In the genomic region with DNA sequence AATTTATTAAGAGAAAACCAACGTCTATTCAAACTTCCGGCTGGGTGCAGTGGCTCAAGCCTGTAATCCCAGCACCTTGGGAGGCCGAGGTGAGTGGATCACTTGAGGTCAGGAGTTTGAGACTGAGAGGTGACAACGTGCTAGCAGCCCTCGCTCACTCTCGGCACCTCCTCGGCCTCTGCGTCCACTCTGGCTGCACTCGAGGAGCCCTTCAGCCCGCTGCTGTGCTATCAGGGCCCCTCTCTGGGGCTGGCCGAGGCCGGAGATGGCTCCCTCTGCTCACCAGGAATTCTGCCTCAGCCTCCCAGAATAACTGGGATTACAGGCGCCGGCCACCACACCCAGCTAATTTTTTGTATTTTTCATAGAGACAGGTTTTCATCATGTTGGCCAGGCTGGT, we compare ENCODE assay signal across 11 cellular contexts.
"Had no signal": no experiment of that assay in that cellular context is flagged by ENCODE, and none has a peak within 500 bp of the region (broad histone marks: within the 10 kb centered on the region; RNA-seq: fewer than 3 reads in every experiment).

No MANE protein-coding gene starts in this region.

- DNase-seq: GM23248, GOT3, H7, H9, HCEC 1CT, HFFc6 had no signal

- H3K36me3 ChIP-seq: HAP-1 had no signal

- H3K9me3 ChIP-seq: HAP-1 had no signal

- H3K9ac ChIP-seq: GM23248 had no signal

- ATAC-seq: GM23338, HCT116 had no signal

- FAIRE-seq: H1, H54 had no signal

- H3K4me3 ChIP-seq: GM23248, GM23338, HAP-1 had no signal

- H3K4me1 Mint-ChIP-seq: GM23338, H9 had no signal

- H3K4me1 ChIP-seq: HAP-1 had no signal

- H3K4me2 ChIP-seq: GM23338 had no signal

- H2AFZ ChIP-seq: GM23248 had no signal

- H3K9me3 Mint-ChIP-seq: GM23338 had no signal

- H3K27ac Mint-ChIP-seq: GM23338, H9, HFFc6 had no signal

- H3K4me3 Mint-ChIP-seq: GM23338, H9, HFFc6 had no signal

- H3K27ac ChIP-seq: GM23248 had no signal
